1 cellular context compared by ENCODE assay signal in the genomic region with DNA sequence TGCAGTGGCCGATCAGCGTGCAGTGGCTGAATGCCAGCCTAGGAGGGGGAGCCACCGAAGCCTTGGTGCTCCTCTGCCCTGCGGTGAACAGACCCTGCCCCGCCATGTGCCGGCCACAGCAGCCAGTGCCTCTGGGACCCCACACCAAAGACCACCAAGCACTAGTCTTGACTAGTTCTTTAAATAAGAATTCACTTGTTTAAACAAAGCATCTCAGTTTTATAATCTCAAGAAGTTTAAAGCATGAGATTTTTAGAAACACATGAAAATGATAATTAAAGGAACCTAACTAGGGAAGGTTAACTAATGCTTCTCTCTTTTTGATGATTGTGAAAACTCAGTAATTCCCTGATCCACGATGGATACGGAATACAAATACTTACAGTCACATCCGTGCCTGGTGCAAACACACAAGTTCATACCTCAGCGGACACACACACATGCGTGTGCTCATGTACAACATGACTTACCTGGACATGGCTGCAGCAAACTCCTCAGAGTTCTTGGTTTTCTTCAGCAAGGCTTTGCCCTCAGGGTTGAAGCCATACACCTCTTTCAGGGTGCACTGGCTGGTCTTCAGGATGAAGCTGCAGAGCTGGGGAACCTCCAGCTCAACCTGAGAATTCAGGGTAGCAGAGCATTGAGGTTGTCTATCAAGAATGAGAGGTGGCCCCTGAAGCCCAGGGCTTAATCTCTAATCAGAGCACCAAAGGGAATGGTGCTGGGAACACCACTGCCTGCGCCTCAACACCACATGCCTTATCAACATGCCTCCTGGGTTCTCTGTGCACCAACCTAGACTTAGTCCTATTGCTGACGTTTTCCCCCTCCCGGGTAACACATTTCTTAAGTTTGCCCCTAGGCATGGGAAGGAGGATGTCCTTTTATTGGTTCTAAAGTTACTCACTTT.
TF ChIP-seq lines count a peak whose summit lies in the region.

No MANE protein-coding gene starts in this region.

TF ChIP-seq in HepG2, 621 proteins besides CTCF, POLR2A, EP300 and RAD21 (continued from another document and continues in another):
- TF ChIP-seq HMG20B (CRISPR knock-in tag; conservative IDR thresholded peaks at IDR 0.05) (no peak), MBD4 (IDR thresholded peaks at IDR 0.05; ENCODE audit: borderline replicate concordance, low read length) (0 out of 2 replicates have a peak, but pooled peaks have one; percentile 44), ZNF781 (CRISPR knock-in tag; IDR thresholded peaks at IDR 0.05; ENCODE audit: borderline replicate concordance, not compliant biosample characterization) (peak; percentile 90), ZNF235 (CRISPR knock-in tag; IDR thresholded peaks at IDR 0.05; ENCODE audit: borderline replicate concordance) (no peak), KDM3A (CRISPR knock-in tag; IDR thresholded peaks at IDR 0.05; ENCODE audit: low read depth) (no peak), ZNF264 (CRISPR knock-in tag; IDR thresholded peaks at IDR 0.05) (no peak; the same call in 1 of the 2 replicates), KDM5B (CRISPR knock-in tag; IDR thresholded peaks at IDR 0.05; ENCODE audit: borderline replicate concordance) (peak; percentile 33; the same call in 1 of the 2 replicates), ADNP (CRISPR knock-in tag; IDR thresholded peaks at IDR 0.05) (no peak), ZNF441 (CRISPR knock-in tag; IDR thresholded peaks at IDR 0.05; ENCODE audit: borderline replicate concordance) (no peak), ZSCAN30 (CRISPR knock-in tag; IDR thresholded peaks at IDR 0.05) (no peak; the same call in 1 of the 2 replicates), ZNF549 (CRISPR knock-in tag; IDR thresholded peaks at IDR 0.05) (0 out of 2 replicates have a peak, but pooled peaks have one; percentile 13), ZFP41 (CRISPR knock-in tag; IDR thresholded peaks at IDR 0.05; ENCODE audit: borderline replicate concordance) (0 out of 2 replicates have a peak, but pooled peaks have one; percentile 34), ZNF737 (CRISPR knock-in tag; IDR thresholded peaks at IDR 0.05; ENCODE audit: borderline replicate concordance) (no peak), DPF2 (CRISPR knock-in tag; IDR thresholded peaks at IDR 0.05; ENCODE audit: borderline replicate concordance, low read depth) (no peak), HOXA5 (CRISPR knock-in tag; IDR thresholded peaks at IDR 0.05) (no peak), ZNF614 (CRISPR knock-in tag; IDR thresholded peaks at IDR 0.05; ENCODE audit: borderline replicate concordance) (no peak; the same call in 1 of the 2 replicates), DMAP1 (CRISPR knock-in tag; IDR thresholded peaks at IDR 0.05) (no peak), MLLT10 (CRISPR knock-in tag; IDR thresholded peaks at IDR 0.05) (peak; percentile 58; the same call in 1 of the 2 replicates), JUND (CRISPR knock-in tag; IDR thresholded peaks at IDR 0.05) (no peak), MEIS1 (CRISPR knock-in tag; IDR thresholded peaks at IDR 0.05; ENCODE audit: borderline replicate concordance) (no peak), SALL1 (CRISPR knock-in tag; IDR thresholded peaks at IDR 0.05) (peak; percentile 29), MAFG (CRISPR knock-in tag; IDR thresholded peaks at IDR 0.05) (no peak), BRCA1 (CRISPR knock-in tag; IDR thresholded peaks at IDR 0.05) (no peak), KMT2A (CRISPR knock-in tag; IDR thresholded peaks at IDR 0.05) (0 out of 2 replicates have a peak, but pooled peaks have one; percentile 34), TAF1 (CRISPR knock-in tag; IDR thresholded peaks at IDR 0.05) (peak; percentile 28; the same call in 1 of the 2 replicates), ZNF484 (CRISPR knock-in tag; IDR thresholded peaks at IDR 0.05; ENCODE audit: borderline replicate concordance, low read depth) (no peak), CC2D1A (CRISPR knock-in tag; IDR thresholded peaks at IDR 0.05) (peak; percentile 91), ZNF331 (CRISPR knock-in tag; IDR thresholded peaks at IDR 0.05) (0 out of 2 replicates have a peak, but pooled peaks have one; percentile 5), ZNF34 (CRISPR knock-in tag; IDR thresholded peaks at IDR 0.05; ENCODE audit: borderline replicate concordance) (no peak), NFIB (CRISPR knock-in tag; IDR thresholded peaks at IDR 0.05; ENCODE audit: borderline replicate concordance) (no peak), ZNF841 (CRISPR knock-in tag; IDR thresholded peaks at IDR 0.05; ENCODE audit: borderline replicate concordance) (no peak), ZNF772 (CRISPR knock-in tag; IDR thresholded peaks at IDR 0.05) (no peak; the same call in 1 of the 2 replicates)
- TF ChIP-seq, protein P1, sequence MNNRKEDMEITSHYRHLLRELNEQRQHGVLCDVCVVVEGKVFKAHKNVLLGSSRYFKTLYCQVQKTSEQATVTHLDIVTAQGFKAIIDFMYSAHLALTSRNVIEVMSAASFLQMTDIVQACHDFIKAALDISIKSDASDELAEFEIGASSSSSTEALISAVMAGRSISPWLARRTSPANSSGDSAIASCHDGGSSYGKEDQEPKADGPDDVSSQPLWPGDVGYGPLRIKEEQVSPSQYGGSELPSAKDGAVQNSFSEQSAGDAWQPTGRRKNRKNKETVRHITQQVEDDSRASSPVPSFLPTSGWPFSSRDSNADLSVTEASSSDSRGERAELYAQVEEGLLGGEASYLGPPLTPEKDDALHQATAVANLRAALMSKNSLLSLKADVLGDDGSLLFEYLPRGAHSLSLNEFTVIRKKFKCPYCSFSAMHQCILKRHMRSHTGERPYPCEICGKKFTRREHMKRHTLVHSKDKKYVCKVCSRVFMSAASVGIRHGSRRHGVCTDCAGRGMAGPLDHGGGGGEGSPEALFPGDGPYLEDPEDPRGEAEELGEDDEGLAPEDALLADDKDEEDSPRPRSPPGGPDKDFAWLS (CRISPR knock-in tag; IDR thresholded peaks at IDR 0.05; ENCODE audit: borderline replicate concordance): no peak
- TF ChIP-seq, protein P2, sequence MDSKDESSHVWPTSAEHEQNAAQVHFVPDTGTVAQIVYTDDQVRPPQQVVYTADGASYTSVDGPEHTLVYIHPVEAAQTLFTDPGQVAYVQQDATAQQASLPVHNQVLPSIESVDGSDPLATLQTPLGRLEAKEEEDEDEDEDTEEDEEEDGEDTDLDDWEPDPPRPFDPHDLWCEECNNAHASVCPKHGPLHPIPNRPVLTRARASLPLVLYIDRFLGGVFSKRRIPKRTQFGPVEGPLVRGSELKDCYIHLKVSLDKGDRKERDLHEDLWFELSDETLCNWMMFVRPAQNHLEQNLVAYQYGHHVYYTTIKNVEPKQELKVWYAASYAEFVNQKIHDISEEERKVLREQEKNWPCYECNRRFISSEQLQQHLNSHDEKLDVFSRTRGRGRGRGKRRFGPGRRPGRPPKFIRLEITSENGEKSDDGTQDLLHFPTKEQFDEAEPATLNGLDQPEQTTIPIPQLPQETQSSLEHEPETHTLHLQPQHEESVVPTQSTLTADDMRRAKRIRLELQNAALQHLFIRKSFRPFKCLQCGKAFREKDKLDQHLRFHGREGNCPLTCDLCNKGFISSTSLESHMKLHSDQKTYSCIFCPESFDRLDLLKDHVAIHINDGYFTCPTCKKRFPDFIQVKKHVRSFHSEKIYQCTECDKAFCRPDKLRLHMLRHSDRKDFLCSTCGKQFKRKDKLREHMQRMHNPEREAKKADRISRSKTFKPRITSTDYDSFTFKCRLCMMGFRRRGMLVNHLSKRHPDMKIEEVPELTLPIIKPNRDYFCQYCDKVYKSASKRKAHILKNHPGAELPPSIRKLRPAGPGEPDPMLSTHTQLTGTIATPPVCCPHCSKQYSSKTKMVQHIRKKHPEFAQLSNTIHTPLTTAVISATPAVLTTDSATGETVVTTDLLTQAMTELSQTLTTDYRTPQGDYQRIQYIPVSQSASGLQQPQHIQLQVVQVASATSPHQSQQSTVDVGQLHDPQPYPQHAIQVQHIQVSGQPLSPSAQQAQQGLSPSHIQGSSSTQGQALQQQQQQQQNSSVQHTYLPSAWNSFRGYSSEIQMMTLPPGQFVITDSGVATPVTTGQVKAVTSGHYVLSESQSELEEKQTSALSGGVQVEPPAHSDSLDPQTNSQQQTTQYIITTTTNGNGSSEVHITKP (CRISPR knock-in tag; IDR thresholded peaks at IDR 0.05; ENCODE audit: low read depth): no peak
- TF ChIP-seq, protein P3, sequence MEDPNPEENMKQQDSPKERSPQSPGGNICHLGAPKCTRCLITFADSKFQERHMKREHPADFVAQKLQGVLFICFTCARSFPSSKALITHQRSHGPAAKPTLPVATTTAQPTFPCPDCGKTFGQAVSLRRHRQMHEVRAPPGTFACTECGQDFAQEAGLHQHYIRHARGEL (CRISPR knock-in tag; IDR thresholded peaks at IDR 0.05): no peak
- TF ChIP-seq, protein P4, sequence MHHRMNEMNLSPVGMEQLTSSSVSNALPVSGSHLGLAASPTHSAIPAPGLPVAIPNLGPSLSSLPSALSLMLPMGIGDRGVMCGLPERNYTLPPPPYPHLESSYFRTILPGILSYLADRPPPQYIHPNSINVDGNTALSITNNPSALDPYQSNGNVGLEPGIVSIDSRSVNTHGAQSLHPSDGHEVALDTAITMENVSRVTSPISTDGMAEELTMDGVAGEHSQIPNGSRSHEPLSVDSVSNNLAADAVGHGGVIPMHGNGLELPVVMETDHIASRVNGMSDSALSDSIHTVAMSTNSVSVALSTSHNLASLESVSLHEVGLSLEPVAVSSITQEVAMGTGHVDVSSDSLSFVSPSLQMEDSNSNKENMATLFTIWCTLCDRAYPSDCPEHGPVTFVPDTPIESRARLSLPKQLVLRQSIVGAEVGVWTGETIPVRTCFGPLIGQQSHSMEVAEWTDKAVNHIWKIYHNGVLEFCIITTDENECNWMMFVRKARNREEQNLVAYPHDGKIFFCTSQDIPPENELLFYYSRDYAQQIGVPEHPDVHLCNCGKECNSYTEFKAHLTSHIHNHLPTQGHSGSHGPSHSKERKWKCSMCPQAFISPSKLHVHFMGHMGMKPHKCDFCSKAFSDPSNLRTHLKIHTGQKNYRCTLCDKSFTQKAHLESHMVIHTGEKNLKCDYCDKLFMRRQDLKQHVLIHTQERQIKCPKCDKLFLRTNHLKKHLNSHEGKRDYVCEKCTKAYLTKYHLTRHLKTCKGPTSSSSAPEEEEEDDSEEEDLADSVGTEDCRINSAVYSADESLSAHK (CRISPR knock-in tag; IDR thresholded peaks at IDR 0.05; ENCODE audit: borderline replicate concordance): no peak
- TF ChIP-seq, protein P5, sequence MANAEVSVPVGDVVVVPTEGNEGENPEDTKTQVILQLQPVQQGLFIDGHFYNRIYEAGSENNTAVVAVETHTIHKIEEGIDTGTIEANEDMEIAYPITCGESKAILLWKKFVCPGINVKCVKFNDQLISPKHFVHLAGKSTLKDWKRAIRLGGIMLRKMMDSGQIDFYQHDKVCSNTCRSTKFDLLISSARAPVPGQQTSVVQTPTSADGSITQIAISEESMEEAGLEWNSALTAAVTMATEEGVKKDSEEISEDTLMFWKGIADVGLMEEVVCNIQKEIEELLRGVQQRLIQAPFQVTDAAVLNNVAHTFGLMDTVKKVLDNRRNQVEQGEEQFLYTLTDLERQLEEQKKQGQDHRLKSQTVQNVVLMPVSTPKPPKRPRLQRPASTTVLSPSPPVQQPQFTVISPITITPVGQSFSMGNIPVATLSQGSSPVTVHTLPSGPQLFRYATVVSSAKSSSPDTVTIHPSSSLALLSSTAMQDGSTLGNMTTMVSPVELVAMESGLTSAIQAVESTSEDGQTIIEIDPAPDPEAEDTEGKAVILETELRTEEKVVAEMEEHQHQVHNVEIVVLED (CRISPR knock-in tag; IDR thresholded peaks at IDR 0.05; ENCODE audit: borderline replicate concordance): no peak
- TF ChIP-seq, protein P6, sequence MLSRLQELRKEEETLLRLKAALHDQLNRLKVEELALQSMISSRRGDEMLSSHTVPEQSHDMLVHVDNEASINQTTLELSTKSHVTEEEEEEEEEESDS (CRISPR knock-in tag; IDR thresholded peaks at IDR 0.05; ENCODE audit: borderline replicate concordance): no peak
- TF ChIP-seq, protein P7, sequence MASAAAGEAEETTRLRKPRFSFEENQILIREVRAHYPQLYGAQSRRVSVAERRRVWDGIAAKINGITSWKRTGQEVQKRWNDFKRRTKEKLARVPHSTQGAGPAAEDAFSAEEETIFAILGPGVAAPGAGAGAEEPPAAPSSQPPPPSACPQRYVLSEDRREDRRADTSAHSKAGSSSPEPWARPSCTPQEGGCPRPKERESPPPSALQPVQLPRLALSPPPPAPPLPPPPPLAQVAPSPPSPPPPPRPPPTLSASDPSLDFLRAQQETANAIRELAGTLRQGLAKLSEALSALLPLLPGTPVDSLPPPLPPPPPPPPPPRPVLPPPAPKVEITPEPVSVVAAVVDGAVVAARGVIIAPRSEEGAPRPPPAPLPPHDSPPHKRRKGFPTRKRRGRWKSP (CRISPR knock-in tag; IDR thresholded peaks at IDR 0.05): peak; percentile 14; the same call in 1 of the 2 replicates
- TF ChIP-seq, protein P8, sequence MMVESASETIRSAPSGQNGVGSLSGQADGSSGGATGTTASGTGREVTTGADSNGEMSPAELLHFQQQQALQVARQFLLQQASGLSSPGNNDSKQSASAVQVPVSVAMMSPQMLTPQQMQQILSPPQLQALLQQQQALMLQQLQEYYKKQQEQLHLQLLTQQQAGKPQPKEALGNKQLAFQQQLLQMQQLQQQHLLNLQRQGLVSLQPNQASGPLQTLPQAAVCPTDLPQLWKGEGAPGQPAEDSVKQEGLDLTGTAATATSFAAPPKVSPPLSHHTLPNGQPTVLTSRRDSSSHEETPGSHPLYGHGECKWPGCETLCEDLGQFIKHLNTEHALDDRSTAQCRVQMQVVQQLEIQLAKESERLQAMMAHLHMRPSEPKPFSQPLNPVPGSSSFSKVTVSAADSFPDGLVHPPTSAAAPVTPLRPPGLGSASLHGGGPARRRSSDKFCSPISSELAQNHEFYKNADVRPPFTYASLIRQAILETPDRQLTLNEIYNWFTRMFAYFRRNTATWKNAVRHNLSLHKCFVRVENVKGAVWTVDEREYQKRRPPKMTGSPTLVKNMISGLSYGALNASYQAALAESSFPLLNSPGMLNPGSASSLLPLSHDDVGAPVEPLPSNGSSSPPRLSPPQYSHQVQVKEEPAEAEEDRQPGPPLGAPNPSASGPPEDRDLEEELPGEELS (CRISPR knock-in tag; IDR thresholded peaks at IDR 0.05): 0 out of 2 replicates have a peak, but pooled peaks have one; percentile 10
- TF ChIP-seq, protein P9, sequence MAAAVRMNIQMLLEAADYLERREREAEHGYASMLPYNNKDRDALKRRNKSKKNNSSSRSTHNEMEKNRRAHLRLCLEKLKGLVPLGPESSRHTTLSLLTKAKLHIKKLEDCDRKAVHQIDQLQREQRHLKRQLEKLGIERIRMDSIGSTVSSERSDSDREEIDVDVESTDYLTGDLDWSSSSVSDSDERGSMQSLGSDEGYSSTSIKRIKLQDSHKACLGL (CRISPR knock-in tag; IDR thresholded peaks at IDR 0.05): no peak
- TF ChIP-seq, protein P10, sequence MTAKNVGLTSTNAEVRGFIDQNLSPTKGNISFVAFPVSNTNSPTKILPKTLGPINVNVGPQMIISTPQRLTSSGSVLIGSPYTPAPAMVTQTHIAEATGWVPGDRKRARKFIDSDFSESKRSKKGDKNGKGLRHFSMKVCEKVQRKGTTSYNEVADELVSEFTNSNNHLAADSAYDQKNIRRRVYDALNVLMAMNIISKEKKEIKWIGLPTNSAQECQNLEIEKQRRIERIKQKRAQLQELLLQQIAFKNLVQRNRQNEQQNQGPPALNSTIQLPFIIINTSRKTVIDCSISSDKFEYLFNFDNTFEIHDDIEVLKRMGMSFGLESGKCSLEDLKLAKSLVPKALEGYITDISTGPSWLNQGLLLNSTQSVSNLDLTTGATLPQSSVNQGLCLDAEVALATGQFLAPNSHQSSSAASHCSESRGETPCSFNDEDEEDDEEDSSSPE (CRISPR knock-in tag; IDR thresholded peaks at IDR 0.05): no peak; the same call in 1 of the 2 replicates
- TF ChIP-seq, protein P11, sequence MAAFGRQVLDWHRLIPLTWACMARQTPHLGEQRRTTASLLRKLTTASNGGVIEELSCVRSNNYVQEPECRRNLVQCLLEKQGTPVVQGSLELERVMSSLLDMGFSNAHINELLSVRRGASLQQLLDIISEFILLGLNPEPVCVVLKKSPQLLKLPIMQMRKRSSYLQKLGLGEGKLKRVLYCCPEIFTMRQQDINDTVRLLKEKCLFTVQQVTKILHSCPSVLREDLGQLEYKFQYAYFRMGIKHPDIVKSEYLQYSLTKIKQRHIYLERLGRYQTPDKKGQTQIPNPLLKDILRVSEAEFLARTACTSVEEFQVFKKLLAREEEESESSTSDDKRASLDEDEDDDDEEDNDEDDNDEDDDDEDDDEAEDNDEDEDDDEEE (CRISPR knock-in tag; IDR thresholded peaks at IDR 0.05): no peak
